Comparison of ENCODE assay signal across 15 cellular contexts in genomic region chr2:47218066-47218581, GRCh38. TPM values are rescaled to one million over a fixed set of nuclear protein-coding genes. Genes with fewer than 3 reads are reported as not detected.
A peak's percentile ranks its signal among the peaks of the same experiment; 100 is the strongest.
DNase-seq lines count a peak whose midpoint lies in the region; ATAC-seq, FAIRE-seq and TF ChIP-seq lines count a peak whose summit lies in the region.
"Had no signal": no experiment of that assay in that cellular context is flagged by ENCODE, and none has a peak within 500 bp of the region (broad histone marks: within the 10 kb centered on the region; RNA-seq: fewer than 3 reads in every experiment).

No MANE protein-coding gene starts in this region.

- ATAC-seq in pancreas (peak in 3 of 4 donors; percentile 23 to 43 (median 39)), GM18909 (IDR thresholded peaks at IDR 0.05; ENCODE audit: poor library complexity, unreplicated experiment) (no peak), HG02571 (IDR thresholded peaks at IDR 0.05; ENCODE audit: unreplicated experiment) (no peak), HG03432 (IDR thresholded peaks at IDR 0.05; ENCODE audit: unreplicated experiment) (no peak)
- ATAC-seq: stimulated activated effector memory CD8-positive, alpha-beta T cell treated with anti-CD3 and anti-CD28 coated beads, Interleukin-12 subunit alpha, Interleukin-12 subunit beta, amount 100 ng/mL, for 72 hours had no signal

- H3K4me3 ChIP-seq in pancreas = no peak overlapping the region

- WGBS in pancreas, 2 donors = 68 to 76% methylated on average over 11 of the region's 11 CpGs

- DNase-seq in GF-D8 (lab: John Stamatoyannopoulos, UW) = peak; percentile 7
- peak; percentile 65 for DNase-seq in M059J (ENCODE audit: low read depth)
- peak; percentile 73 for DNase-seq in glomerular visceral epithelial cell (ENCODE audit: extremely low spot score)
- no peak for DNase-seq in pancreas
- DNase-seq: activated gamma-delta T cell treated with Interleukin-2 at 50 U/mL for 16 hours; BE2C; HCEC 1CT; NCI-H774; stimulated activated CD4-positive, alpha-beta T cell treated with anti-CD3 and anti-CD28 coated beads, Interleukin-4, amount 100 ng/mL, for 1 hour; T-helper 9 cell had no signal

- TF ChIP-seq CTCF in pancreas (IDR thresholded peaks at IDR 0.05) = no peak

- no peak for FAIRE-seq in pancreas (lab: Jason Lieb, UNC)
- FAIRE-seq: GM18507 had no signal

- intact Hi-C loops in pancreas (cut with DNase I) = loop anchor here in 1 of 3 donors (5.0 kb wide), 1 partner anchor 36 kb away; no protein-coding TSS in a partner anchor

- H3K9me3 ChIP-seq in pancreas = no peaks in the 10 kb centered on the region
- H3K9me3 ChIP-seq: BE2C had no signal

- no peaks in the 10 kb centered on the region for H3K36me3 ChIP-seq in pancreas
- H3K36me3 ChIP-seq: BE2C had no signal

- H3K4me1 ChIP-seq in pancreas = no peaks in the 10 kb centered on the region

- H3K27ac ChIP-seq in pancreas = no peak overlapping the region

- H3K27me3 ChIP-seq in pancreas = no peaks in the 10 kb centered on the region
- H3K27me3 ChIP-seq: BE2C had no signal

RNA-seq across cellular contexts. Expression of gene CALM2, which starts 41.8 kb away (rescaled TPM):
- total RNA-seq in M059J (2014; rRNA removed; shearing (Covaris generic)) = 1,247 and 1,262 TPM in 2 replicates
- 100 to 1,000 TPM in 3 of 6 donors, 10 to 100 TPM in 3; 63.7 to 231 (median 107) TPM for total RNA-seq in pancreas
- polyA plus RNA-seq in pancreas = 100 to 1,000 TPM; 167 to 309 TPM

Comparison
In these comparisons a context has a peak if more than half of its experiments do, and no peak if none do; other contexts are left out.
1. DNase-seq: peak in GF-D8 (single experiment), M059J (single experiment) and glomerular visceral epithelial cell (single experiment); none in pancreas (0 of 6).
2. ATAC-seq: peak in pancreas (3 of 4); none in GM18909 (single experiment), HG02571 (single experiment) and HG03432 (single experiment).